In genomic region chrX:47936940-47937317, GRCh38 we compare ENCODE assay signal across 15 cellular contexts.
DNase-seq lines count a peak whose midpoint lies in the region; ATAC-seq and TF ChIP-seq lines count a peak whose summit lies in the region.
"Had no signal": no experiment of that assay in that cellular context is flagged by ENCODE, and none has a peak within 500 bp of the region (broad histone marks: within the 10 kb centered on the region; RNA-seq: fewer than 3 reads in every experiment).

No MANE protein-coding gene starts in this region.

- H3K4me1 ChIP-seq in CD8-positive, alpha-beta memory T cell (ENCODE audit: insufficient read depth, low read length): no peaks in the 10 kb centered on the region
- H3K4me1 ChIP-seq in endodermal cell (ENCODE audit: control insufficient read depth, insufficient read depth, low read length): no peaks in the 10 kb centered on the region
- H3K4me1 ChIP-seq: stomach had no signal

- no peak overlapping the region for H3K4me3 ChIP-seq in CD8-positive, alpha-beta memory T cell (ENCODE audit: low read length)
- H3K4me3 ChIP-seq in SU-DHL-6 (ENCODE audit: insufficient read depth, low read length, poor library complexity, severe bottlenecking) (peak overlapping the region; percentile 33), endodermal cell (ENCODE audit: low read length) (no peak overlapping the region)

- H2AFZ ChIP-seq in SU-DHL-6 (ENCODE audit: low read depth, low read length, severe bottlenecking): no peak overlapping the region

- H3K9me2 ChIP-seq in SU-DHL-6 (replicated peaks; ENCODE audit: insufficient read depth, low read length): no peaks in the 10 kb centered on the region

- no peaks in the 10 kb centered on the region for H3K36me3 ChIP-seq in CD8-positive, alpha-beta memory T cell (ENCODE audit: insufficient read depth, low read length)
- H3K36me3 ChIP-seq in SU-DHL-6 (ENCODE audit: low read length): no peaks in the 10 kb centered on the region
- no peaks in the 10 kb centered on the region for H3K36me3 ChIP-seq in endodermal cell (ENCODE audit: control insufficient read depth, insufficient read depth, low read length)
- H3K36me3 ChIP-seq: stomach had no signal

- no peaks in the 10 kb centered on the region for H3K27me3 ChIP-seq in CD8-positive, alpha-beta memory T cell (ENCODE audit: insufficient read depth, low read length, poor library complexity, severe bottlenecking)
- no peaks in the 10 kb centered on the region for H3K27me3 ChIP-seq in SU-DHL-6 (ENCODE audit: low read length)
- no peaks in the 10 kb centered on the region for H3K27me3 ChIP-seq in endodermal cell (ENCODE audit: control insufficient read depth, insufficient read depth, low read length, poor library complexity, severe bottlenecking)
- H3K27me3 ChIP-seq: stomach had no signal

- DNase-seq in T-helper 1 cell: no peak
- DNase-seq in CD8-positive, alpha-beta memory T cell: no peak
- no peak for DNase-seq in endodermal cell
- no peak for DNase-seq in iPS-NIHi11 (ENCODE audit: low spot score)
- DNase-seq in GOT3 (lab: John Stamatoyannopoulos, UW): no peak
- DNase-seq: EL, NCI-H1694 treated with DMSO at 0.1 percent for 48 hours, NCI-H446, retina, SHP77, stomach had no signal

- H4K20me1 ChIP-seq in SU-DHL-6 (ENCODE audit: low read depth, low read length): no peaks in the 10 kb centered on the region

- POLR2A ChIA-PET in CD8-positive, alpha-beta memory T cell (lab: Charles Lee): no interaction called here

- H3K4me2 ChIP-seq in SU-DHL-6 (ENCODE audit: low read depth, low read length, poor library complexity, severe bottlenecking): peak overlapping the region; percentile 83

- H3K9ac ChIP-seq in SU-DHL-6 (ENCODE audit: low read length) (peak overlapping the region; percentile 45), endodermal cell (ENCODE audit: extremely low read depth, low read length, poor library complexity, severe bottlenecking) (no peak overlapping the region)

- peaks cover 8% of the 10 kb centered on the region for H3K4me1 Mint-ChIP-seq in T-helper 1 cell treated with Interleukin-12 subunit alpha and Interleukin-12 subunit beta and Interleukin-4 antibody, amounts not matched to agents 30 μg/mL and 1 μg/mL, for 36 hours (ENCODE audit: low read depth)
- peaks cover 4 to 6% (median 5%) of the 10 kb centered on the region in 3 donors for H3K4me1 Mint-ChIP-seq in CD8-positive, alpha-beta memory T cell
- peaks cover 9% of the 10 kb centered on the region for H3K4me1 Mint-ChIP-seq in endodermal cell

- peaks cover 4% of the 10 kb centered on the region for H3K9me3 Mint-ChIP-seq in T-helper 1 cell treated with Interleukin-12 subunit alpha and Interleukin-12 subunit beta and Interleukin-4 antibody, amounts not matched to agents 30 μg/mL and 1 μg/mL, for 36 hours
- peaks cover 0 to 2% (median 0%) of the 10 kb centered on the region in 5 donors for H3K9me3 Mint-ChIP-seq in CD8-positive, alpha-beta memory T cell
- peaks cover 46% of the 10 kb centered on the region for H3K9me3 Mint-ChIP-seq in endodermal cell

- WGBS in endodermal cell (ENCODE audit: insufficient coverage in 1 of 2, insufficient read length in 1 of 2), 2 experiments: 65% methylated on average over 2 of the region's 3 CpGs; no CpG with 5 or more reads in 1 of the 2 experiments

- peaks cover 18% of the 10 kb centered on the region for H3F3A ChIP-seq in SU-DHL-6 (ENCODE audit: insufficient read depth)

- peak overlapping the region; percentile 40 for H3K4me3 Mint-ChIP-seq in T-helper 1 cell treated with Interleukin-12 subunit alpha and Interleukin-12 subunit beta and Interleukin-4 antibody, amounts not matched to agents 30 μg/mL and 1 μg/mL, for 36 hours
- peak overlapping the region in 5 of 7 donors; percentile 20 to 48 (median 32) for H3K4me3 Mint-ChIP-seq in CD8-positive, alpha-beta memory T cell
- H3K4me3 Mint-ChIP-seq in endodermal cell: peak overlapping the region; percentile 23

- H3K27ac ChIP-seq in CD8-positive, alpha-beta memory T cell (ENCODE audit: low read depth, low read length): no peak overlapping the region
- H3K27ac ChIP-seq in SU-DHL-6 (ENCODE audit: low read depth, low read length) (peak overlapping the region; percentile 94), endodermal cell (ENCODE audit: low read depth, low read length) (no peak overlapping the region)
- H3K27ac ChIP-seq: 22Rv1, stomach had no signal

- H3K27me3 Mint-ChIP-seq in T-helper 1 cell treated with Interleukin-12 subunit alpha and Interleukin-12 subunit beta and Interleukin-4 antibody, amounts not matched to agents 30 μg/mL and 1 μg/mL, for 36 hours (ENCODE audit: low read depth): no peaks in the 10 kb centered on the region
- peaks cover 0 to 9% of the 10 kb centered on the region in 2 donors for H3K27me3 Mint-ChIP-seq in CD8-positive, alpha-beta memory T cell
- no peaks in the 10 kb centered on the region for H3K27me3 Mint-ChIP-seq in endodermal cell (ENCODE audit: insufficient read depth)

- TF ChIP-seq CTCF in SU-DHL-6 (IDR thresholded peaks at IDR 0.05; ENCODE audit: insufficient read depth, low read length, poor library complexity, severe bottlenecking) (no peak), endodermal cell (conservative IDR thresholded peaks at IDR 0.05) (no peak)

- no peak overlapping the region for H3K27ac Mint-ChIP-seq in T-helper 1 cell treated with Interleukin-12 subunit alpha and Interleukin-12 subunit beta and Interleukin-4 antibody, amounts not matched to agents 30 μg/mL and 1 μg/mL, for 36 hours
- no peak overlapping the region for H3K27ac Mint-ChIP-seq in CD8-positive, alpha-beta memory T cell
- H3K27ac Mint-ChIP-seq in endodermal cell: no peak overlapping the region

- no peak for ATAC-seq in GM18873 (IDR thresholded peaks at IDR 0.05; ENCODE audit: low FRiP score, unreplicated experiment)

- CTCF ChIA-PET in CD8-positive, alpha-beta memory T cell (lab: Charles Lee): no interaction called here

- no peaks in the 10 kb centered on the region for H3K36me3 Mint-ChIP-seq in T-helper 1 cell treated with Interleukin-12 subunit alpha and Interleukin-12 subunit beta and Interleukin-4 antibody, amounts not matched to agents 30 μg/mL and 1 μg/mL, for 36 hours (ENCODE audit: low read depth)
- no peaks in the 10 kb centered on the region for H3K36me3 Mint-ChIP-seq in CD8-positive, alpha-beta memory T cell
- no peaks in the 10 kb centered on the region for H3K36me3 Mint-ChIP-seq in endodermal cell (ENCODE audit: low read depth)

- no peaks in the 10 kb centered on the region for H3K9me3 ChIP-seq in CD8-positive, alpha-beta memory T cell (ENCODE audit: low read length)
- H3K9me3 ChIP-seq in SU-DHL-6 (ENCODE audit: insufficient read depth, low read length) (no peaks in the 10 kb centered on the region), endodermal cell (ENCODE audit: control insufficient read depth, low read length) (peaks cover 6% of the 10 kb centered on the region)

- H3K79me2 ChIP-seq in SU-DHL-6 (ENCODE audit: insufficient read depth, low read length): no peaks in the 10 kb centered on the region
